In genomic region chr5:143605403-143606005, GRCh38 we compare ENCODE assay signal across 1 cellular context.
A peak's percentile ranks its signal among the peaks of the same experiment; 100 is the strongest.
TF ChIP-seq lines count a peak whose summit lies in the region.

No MANE protein-coding gene starts in this region.

TF ChIP-seq in GM12878, 131 proteins besides CTCF, POLR2A, EP300 and RAD21 (continued from another document and continues in another):
- TF ChIP-seq ZBED1 (IDR thresholded peaks at IDR 0.05; ENCODE audit: borderline replicate concordance) (no peak), ZNF687 (IDR thresholded peaks at IDR 0.05) (no peak; the same call in 1 of the 2 replicates), HCFC1 (IDR thresholded peaks at IDR 0.05; ENCODE audit: low read length) (no peak), TBL1XR1 (IDR thresholded peaks at IDR 0.05; ENCODE audit: low read depth, low read length) (no peak; the same call in 1 of the 2 replicates), IRF3 (IDR thresholded peaks at IDR 0.05) (no peak), NFYA (IDR thresholded peaks at IDR 0.05; ENCODE audit: borderline replicate concordance, low read depth, low read length) (no peak), PKNOX1 (IDR thresholded peaks at IDR 0.05) (no peak), TCF7 (IDR thresholded peaks at IDR 0.05; ENCODE audit: borderline replicate concordance) (no peak), STAT3 (IDR thresholded peaks at IDR 0.05; ENCODE audit: low read depth, low read length) (no peak), NRF1 (conservative IDR thresholded peaks at IDR 0.05; ENCODE audit: low read depth, low read length) (no peak), ZBTB4 (CRISPR knock-in tag; IDR thresholded peaks at IDR 0.05) (no peak), ZNF24 (IDR thresholded peaks at IDR 0.05) (no peak), SMC3 (IDR thresholded peaks at IDR 0.05; ENCODE audit: borderline replicate concordance, low read length) (no peak; the same call in 1 of the 2 replicates), HSF1 (IDR thresholded peaks at IDR 0.05; ENCODE audit: low read depth, low read length) (no peak), IRF4 (IDR thresholded peaks at IDR 0.05; ENCODE audit: low read depth, low read length) (0 out of 2 replicates have a peak, but pooled peaks have one; percentile 26), YBX1 (IDR thresholded peaks at IDR 0.05) (no peak), MTA3 (IDR thresholded peaks at IDR 0.05; ENCODE audit: borderline replicate concordance, low read length) (no peak; the same call in 1 of the 2 replicates), ZNF622 (IDR thresholded peaks at IDR 0.05) (no peak), ZNF592 (IDR thresholded peaks at IDR 0.05) (no peak), BCL11A (IDR thresholded peaks at IDR 0.05; ENCODE audit: low read depth, low read length) (peak; percentile 64; the same call in 1 of the 2 replicates), CHD1 (IDR thresholded peaks at IDR 0.05; ENCODE audit: low read depth, low read length) (no peak), SMARCA5 (IDR thresholded peaks at IDR 0.05) (no peak), KLF5 (IDR thresholded peaks at IDR 0.05; ENCODE audit: partially characterized antibody) (no peak), ELK1 (IDR thresholded peaks at IDR 0.05; ENCODE audit: low read depth, low read length) (no peak), IRF5 (IDR thresholded peaks at IDR 0.05; ENCODE audit: borderline replicate concordance) (no peak), FOXK2 (IDR thresholded peaks at IDR 0.05) (no peak), ZNF217 (IDR thresholded peaks at IDR 0.05) (no peak), ZNF274 (IDR thresholded peaks at IDR 0.05; ENCODE audit: insufficient read depth, insufficient read length) (no peak), SP1 (IDR thresholded peaks at IDR 0.05; ENCODE audit: low read depth, low read length) (no peak), MXI1 (IDR thresholded peaks at IDR 0.05; ENCODE audit: low read depth, low read length) (no peak), TAF1 (IDR thresholded peaks at IDR 0.05; ENCODE audit: borderline replicate concordance, low read depth, low read length) (no peak), ATF2 (IDR thresholded peaks at IDR 0.05; ENCODE audit: low read length) (peak; percentile 67; the same call in 1 of the 2 replicates), RAD51 (IDR thresholded peaks at IDR 0.05) (no peak), E2F4 (IDR thresholded peaks at IDR 0.05; ENCODE audit: low read depth, low read length) (no peak), RCOR1 (conservative IDR thresholded peaks at IDR 0.05; ENCODE audit: low read depth, low read length) (no peak), BCL3 (IDR thresholded peaks at IDR 0.05; ENCODE audit: borderline replicate concordance, insufficient read depth, low read depth, low read length, poor library complexity, severe bottlenecking) (no peak), FOS (IDR thresholded peaks at IDR 0.05; ENCODE audit: borderline replicate concordance, extremely low read depth, insufficient read length) (no peak)
